ENCODE assay signal across 25 cellular contexts in genomic region chr10:11114251-11114650, GRCh38.
"Had no signal": no experiment of that assay in that cellular context is flagged by ENCODE, and none has a peak within 500 bp of the region (broad histone marks: within the 10 kb centered on the region; RNA-seq: fewer than 3 reads in every experiment).

No MANE protein-coding gene starts in this region.

- H3K27me3 ChIP-seq: brain microvascular endothelial cell had no signal

- H3K36me3 ChIP-seq: brain microvascular endothelial cell, WERI-Rb-1 had no signal

- H3K4me3 Mint-ChIP-seq: activated CD4-positive, alpha-beta T cell treated with anti-CD3 and anti-CD28 coated beads for 36 hours; activated CD4-positive, alpha-beta T cell treated with anti-CD3 and anti-CD28 coated beads, Interleukin-2, amount 10 ng/mL, durations not matched to agents 7 days and 5 days; activated CD8-positive, alpha-beta T cell treated with anti-CD3 and anti-CD28 coated beads, Interleukin-2, amount 10 ng/mL, durations not matched to agents 7 days and 5 days; activated naive CD4-positive, alpha-beta T cell treated with anti-CD3 and anti-CD28 coated beads for 36 hours; central memory CD8-positive, alpha-beta T cell had no signal

- H3K27me3 Mint-ChIP-seq: activated CD4-positive, alpha-beta T cell treated with anti-CD3 and anti-CD28 coated beads for 36 hours; activated CD4-positive, alpha-beta T cell treated with anti-CD3 and anti-CD28 coated beads, Interleukin-2, amount 10 ng/mL, durations not matched to agents 7 days and 5 days; central memory CD8-positive, alpha-beta T cell had no signal

- H3K9me3 Mint-ChIP-seq: activated naive CD4-positive, alpha-beta T cell treated with anti-CD3 and anti-CD28 coated beads for 36 hours; central memory CD8-positive, alpha-beta T cell had no signal

- H3K27ac ChIP-seq: brain microvascular endothelial cell, WERI-Rb-1 had no signal

- DNase-seq: activated CD4-positive, alpha-beta T cell treated with anti-CD3 and anti-CD28 coated beads for 36 hours; activated CD4-positive, alpha-beta T cell treated with anti-CD3 and anti-CD28 coated beads, Interleukin-2, amount 10 ng/mL, durations not matched to agents 7 days and 5 days; activated CD4-positive, alpha-beta T cell treated with anti-CD3 and anti-CD28 coated beads, Interleukin-2, amount 50 U/mL, for 48 hours; activated CD8-positive, alpha-beta T cell treated with anti-CD3 and anti-CD28 coated beads, Interleukin-2, amount 10 ng/mL, durations not matched to agents 7 days and 5 days; activated gamma-delta T cell treated with Interleukin-2 at 50 U/mL for 16 hours; activated naive CD4-positive, alpha-beta T cell treated with anti-CD3 and anti-CD28 coated beads for 36 hours; anterior cingulate cortex; brain microvascular endothelial cell; Kasumi-1; KG1; MM.1S; MV-4-11; NCI-H1092; NCI-H1436 treated with DMSO at 0.1 percent for 48 hours; NCI-H1694 treated with DMSO at 0.1 percent for 48 hours; NCI-H2029; NCI-H345; NCI-H524 treated with DMSO at 0.1 percent for 48 hours; SW 1271; T-helper 1 cell; T1000; WERI-Rb-1 had no signal

- ATAC-seq: activated CD4-positive, alpha-beta T cell treated with anti-CD3 and anti-CD28 coated beads for 36 hours; activated naive CD4-positive, alpha-beta T cell treated with anti-CD3 and anti-CD28 coated beads, Interleukin-2, amount 50 U/mL, for 72 hours; Panc1 had no signal

- H3K27ac Mint-ChIP-seq: activated CD4-positive, alpha-beta T cell treated with anti-CD3 and anti-CD28 coated beads for 36 hours; activated CD4-positive, alpha-beta T cell treated with anti-CD3 and anti-CD28 coated beads, Interleukin-2, amount 10 ng/mL, durations not matched to agents 7 days and 5 days; activated CD8-positive, alpha-beta T cell treated with anti-CD3 and anti-CD28 coated beads, Interleukin-2, amount 10 ng/mL, durations not matched to agents 7 days and 5 days; activated naive CD4-positive, alpha-beta T cell treated with anti-CD3 and anti-CD28 coated beads for 36 hours had no signal
